ENCODE assay signal across 22 cellular contexts in the genomic region with DNA sequence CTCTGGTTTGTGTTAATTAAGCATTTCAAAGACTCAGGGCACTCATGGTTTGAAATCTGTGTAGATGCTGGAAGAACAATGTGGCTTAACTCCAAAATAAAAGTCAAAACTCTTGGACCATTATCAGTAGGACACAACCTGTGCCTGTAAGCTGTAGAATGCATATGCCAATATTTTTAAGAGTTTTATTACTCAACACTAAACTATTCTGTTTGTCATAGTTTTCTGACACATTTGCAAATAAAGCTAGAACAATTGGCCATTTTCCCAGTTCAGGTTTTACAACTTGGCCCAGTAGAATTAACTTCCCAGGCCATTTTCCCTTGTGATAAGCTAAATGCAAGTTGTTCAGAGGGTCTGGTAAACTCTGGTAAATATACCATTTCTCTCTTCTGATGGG.
DNase-seq lines count a peak whose midpoint lies in the region; ATAC-seq and TF ChIP-seq lines count a peak whose summit lies in the region.
"Had no signal": no experiment of that assay in that cellular context is flagged by ENCODE, and none has a peak within 500 bp of the region (broad histone marks: within the 10 kb centered on the region; RNA-seq: fewer than 3 reads in every experiment).

No MANE protein-coding gene starts in this region.

- H3K27me3 ChIP-seq in upper lobe of right lung = no peaks in the 10 kb centered on the region
- no peaks in the 10 kb centered on the region for H3K27me3 ChIP-seq in sigmoid colon
- H3K27me3 ChIP-seq: ascending aorta, transverse colon had no signal

- H3K9me3 ChIP-seq in upper lobe of right lung (no peaks in the 10 kb centered on the region), sigmoid colon (no peaks in the 10 kb centered on the region)
- H3K9me3 ChIP-seq: ascending aorta, transverse colon had no signal

- intact Hi-C loops in upper lobe of right lung (cut with DNase I) = no loop called here
- intact Hi-C loops in sigmoid colon (cut with DNase I) = no loop called here

- H3K27ac ChIP-seq in upper lobe of right lung = no peak overlapping the region
- peak overlapping the region in 1 of 4 donors; percentile 12 for H3K27ac ChIP-seq in sigmoid colon
- H3K27ac ChIP-seq: ascending aorta, coronary artery, parathyroid adenoma, skin epidermis, transverse colon had no signal

- DNase-seq in astrocyte of the spinal cord (ENCODE audit: low read depth, low spot score) (peak; percentile 37), fibroblast of the conjunctiva (ENCODE audit: low read depth) (peak; percentile 24), upper lobe of right lung (no peak), activated gamma-delta T cell treated with Interleukin-2 at 50 U/mL for 16 hours (no peak), sigmoid colon (no peak)
- no peak for DNase-seq in stimulated activated CD4-positive, alpha-beta T cell treated with anti-CD3 and anti-CD28 coated beads, Interleukin-2, amount 100 ng/mL, for 24 hours
- DNase-seq: activated CD4-positive, alpha-beta T cell treated with anti-CD3 and anti-CD28 coated beads for 1 hour; DMS79 treated with DMSO at 0.1 percent for 48 hours; left cardiac atrium; naive thymus-derived CD8-positive, alpha-beta T cell; NCI-H1105 treated with DMSO at 0.1 percent for 48 hours; NCI-H2107; NCI-H524 treated with DMSO at 0.1 percent for 48 hours; stimulated activated CD4-positive, alpha-beta T cell treated with anti-CD3 and anti-CD28 coated beads, Interleukin-4, amount 100 ng/mL, for 1 hour; T1000; transverse colon had no signal

- H3K36me3 ChIP-seq in upper lobe of right lung (no peaks in the 10 kb centered on the region), sigmoid colon (no peaks in the 10 kb centered on the region)
- H3K36me3 ChIP-seq: ascending aorta, transverse colon had no signal

- TF ChIP-seq POLR2A in sigmoid colon (IDR thresholded peaks at IDR 0.05) = no peak

- in situ Hi-C loops in astrocyte of the spinal cord (cut with HindIII; ENCODE audit: low sequenced_read_pairs) = no loop called here

- TF ChIP-seq EP300 in Ishikawa (IDR thresholded peaks at IDR 0.05; ENCODE audit: borderline replicate concordance) (no peak), sigmoid colon (IDR thresholded peaks at IDR 0.05) (no peak)

- no peaks in the 10 kb centered on the region for H3K4me1 ChIP-seq in upper lobe of right lung
- peaks cover 0 to 24% (median 11%) of the 10 kb centered on the region in 4 donors for H3K4me1 ChIP-seq in sigmoid colon
- H3K4me1 ChIP-seq: ascending aorta, parathyroid adenoma had no signal

- H3K4me3 ChIP-seq in astrocyte of the spinal cord (ENCODE audit: low read depth, low read length) = no peak overlapping the region
- no peak overlapping the region for H3K4me3 ChIP-seq in upper lobe of right lung
- H3K4me3 ChIP-seq in sigmoid colon = no peak overlapping the region
- H3K4me3 ChIP-seq: ascending aorta, coronary artery, skin epidermis, transverse colon had no signal

- peak; percentile 68 for ATAC-seq in upper lobe of right lung
- ATAC-seq: activated naive CD4-positive, alpha-beta T cell treated with anti-CD3 and anti-CD28 coated beads, Interleukin-2, amount 50 U/mL, for 72 hours; left cardiac atrium; naive thymus-derived CD8-positive, alpha-beta T cell had no signal

- TF ChIP-seq CTCF in astrocyte of the spinal cord (IDR thresholded peaks at IDR 0.05; ENCODE audit: low read depth, low read length) (no peak), upper lobe of right lung (IDR thresholded peaks at IDR 0.05) (no peak), sigmoid colon (IDR thresholded peaks at IDR 0.05) (no peak)

- TF ChIP-seq RAD21 in Ishikawa (IDR thresholded peaks at IDR 0.05; ENCODE audit: low read depth) = no peak

TF ChIP-seq in Ishikawa, 13 proteins besides CTCF, POLR2A, EP300 and RAD21:
- no peak for TF ChIP-seq FOXM1 (IDR thresholded peaks at IDR 0.05; ENCODE audit: borderline replicate concordance, low read depth)
- TF ChIP-seq NFIC (IDR thresholded peaks at IDR 0.05) = peak; percentile 28; the same call in 1 of the 2 replicates
- TF ChIP-seq, protein P1, sequence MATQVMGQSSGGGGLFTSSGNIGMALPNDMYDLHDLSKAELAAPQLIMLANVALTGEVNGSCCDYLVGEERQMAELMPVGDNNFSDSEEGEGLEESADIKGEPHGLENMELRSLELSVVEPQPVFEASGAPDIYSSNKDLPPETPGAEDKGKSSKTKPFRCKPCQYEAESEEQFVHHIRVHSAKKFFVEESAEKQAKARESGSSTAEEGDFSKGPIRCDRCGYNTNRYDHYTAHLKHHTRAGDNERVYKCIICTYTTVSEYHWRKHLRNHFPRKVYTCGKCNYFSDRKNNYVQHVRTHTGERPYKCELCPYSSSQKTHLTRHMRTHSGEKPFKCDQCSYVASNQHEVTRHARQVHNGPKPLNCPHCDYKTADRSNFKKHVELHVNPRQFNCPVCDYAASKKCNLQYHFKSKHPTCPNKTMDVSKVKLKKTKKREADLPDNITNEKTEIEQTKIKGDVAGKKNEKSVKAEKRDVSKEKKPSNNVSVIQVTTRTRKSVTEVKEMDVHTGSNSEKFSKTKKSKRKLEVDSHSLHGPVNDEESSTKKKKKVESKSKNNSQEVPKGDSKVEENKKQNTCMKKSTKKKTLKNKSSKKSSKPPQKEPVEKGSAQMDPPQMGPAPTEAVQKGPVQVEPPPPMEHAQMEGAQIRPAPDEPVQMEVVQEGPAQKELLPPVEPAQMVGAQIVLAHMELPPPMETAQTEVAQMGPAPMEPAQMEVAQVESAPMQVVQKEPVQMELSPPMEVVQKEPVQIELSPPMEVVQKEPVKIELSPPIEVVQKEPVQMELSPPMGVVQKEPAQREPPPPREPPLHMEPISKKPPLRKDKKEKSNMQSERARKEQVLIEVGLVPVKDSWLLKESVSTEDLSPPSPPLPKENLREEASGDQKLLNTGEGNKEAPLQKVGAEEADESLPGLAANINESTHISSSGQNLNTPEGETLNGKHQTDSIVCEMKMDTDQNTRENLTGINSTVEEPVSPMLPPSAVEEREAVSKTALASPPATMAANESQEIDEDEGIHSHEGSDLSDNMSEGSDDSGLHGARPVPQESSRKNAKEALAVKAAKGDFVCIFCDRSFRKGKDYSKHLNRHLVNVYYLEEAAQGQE (IDR thresholded peaks at IDR 0.05; ENCODE audit: low read depth) = no peak

Comparison
In these comparisons a context has a peak if more than half of its experiments do, and no peak if none do; other contexts are left out.
1. DNase-seq: peak in astrocyte of the spinal cord (single experiment) and fibroblast of the conjunctiva (single experiment); none in upper lobe of right lung (single experiment), activated gamma-delta T cell treated with Interleukin-2 at 50 U/mL for 16 hours (single experiment), sigmoid colon (single experiment) and stimulated activated CD4-positive, alpha-beta T cell treated with anti-CD3 and anti-CD28 coated beads, Interleukin-2, amount 100 ng/mL, for 24 hours (0 of 2).